ENCODE assay signal across 10 cellular contexts in genomic region chr16:53822936-53823529, GRCh38.
DNase-seq lines count a peak whose midpoint lies in the region; ATAC-seq lines count a peak whose summit lies in the region.
"Had no signal": no experiment of that assay in that cellular context is flagged by ENCODE, and none has a peak within 500 bp of the region (broad histone marks: within the 10 kb centered on the region; RNA-seq: fewer than 3 reads in every experiment).

No MANE protein-coding gene starts in this region.

- peak; percentile 93 for ATAC-seq in activated naive CD8-positive, alpha-beta T cell treated with anti-CD3 and anti-CD28 coated beads, Interleukin-2, amount 10 ng/mL, durations not matched to agents 7 days and 5 days (ENCODE audit: low read depth)
- ATAC-seq in activated naive CD8-positive, alpha-beta T cell treated with anti-CD3 and anti-CD28 coated beads, Interleukin-2, amount 50 U/mL, for 24 hours: no peak
- ATAC-seq in HG02852 (IDR thresholded peaks at IDR 0.05; ENCODE audit: unreplicated experiment) (peak; percentile 69), T-helper 17 cell (peak; percentile 97), HG03354 (IDR thresholded peaks at IDR 0.05; ENCODE audit: poor library complexity, severe bottlenecking, unreplicated experiment) (no peak)
- ATAC-seq in stimulated activated naive B cell treated with anti-CD40 and anti-IgM and Interleukin-4, amounts not matched to agents 10 μg/mL and 1 μg/mL and 100 μg/mL, for 72 hours (replicated peaks): peak; percentile 23 to 41

- no peak for DNase-seq in activated naive CD8-positive, alpha-beta T cell treated with anti-CD3 and anti-CD28 coated beads, Interleukin-2, amount 10 ng/mL, durations not matched to agents 7 days and 5 days
- DNase-seq in activated naive CD8-positive, alpha-beta T cell treated with anti-CD3 and anti-CD28 coated beads, Interleukin-2, amount 50 U/mL, for 24 hours: no peak
- DNase-seq in T-helper 17 cell: no peak
- no peak for DNase-seq in stimulated activated naive B cell treated with anti-CD40 and anti-IgM and Interleukin-4, amounts not matched to agents 10 μg/mL and 1 μg/mL and 100 μg/mL, for 72 hours
- no peak for DNase-seq in NCI-H146 treated with DMSO at 0.1 percent for 48 hours (lab: John Stamatoyannopoulos, UW; ENCODE audit: unreplicated experiment)
- no peak for DNase-seq in head of caudate nucleus
- DNase-seq: left ventricle myocardium inferior, testis had no signal

- no peaks in the 10 kb centered on the region for H3K27me3 Mint-ChIP-seq in activated naive CD8-positive, alpha-beta T cell treated with anti-CD3 and anti-CD28 coated beads, Interleukin-2, amount 10 ng/mL, durations not matched to agents 7 days and 5 days
- no peaks in the 10 kb centered on the region for H3K27me3 Mint-ChIP-seq in activated naive CD8-positive, alpha-beta T cell treated with anti-CD3 and anti-CD28 coated beads, Interleukin-2, amount 50 U/mL, for 24 hours
- no peaks in the 10 kb centered on the region for H3K27me3 Mint-ChIP-seq in T-helper 17 cell
- no peaks in the 10 kb centered on the region for H3K27me3 Mint-ChIP-seq in stimulated activated naive B cell treated with anti-CD40 and anti-IgM and Interleukin-4, amounts not matched to agents 10 μg/mL and 1 μg/mL and 100 μg/mL, for 72 hours

- no peaks in the 10 kb centered on the region for H3K36me3 Mint-ChIP-seq in activated naive CD8-positive, alpha-beta T cell treated with anti-CD3 and anti-CD28 coated beads, Interleukin-2, amount 10 ng/mL, durations not matched to agents 7 days and 5 days
- H3K36me3 Mint-ChIP-seq in activated naive CD8-positive, alpha-beta T cell treated with anti-CD3 and anti-CD28 coated beads, Interleukin-2, amount 50 U/mL, for 24 hours (ENCODE audit: low read depth): peaks cover 18% of the 10 kb centered on the region
- H3K36me3 Mint-ChIP-seq in T-helper 17 cell (ENCODE audit: low read depth): no peaks in the 10 kb centered on the region
- peaks cover 8 to 10% of the 10 kb centered on the region in 2 donors for H3K36me3 Mint-ChIP-seq in stimulated activated naive B cell treated with anti-CD40 and anti-IgM and Interleukin-4, amounts not matched to agents 10 μg/mL and 1 μg/mL and 100 μg/mL, for 72 hours

- no peaks in the 10 kb centered on the region for H3K9me3 Mint-ChIP-seq in activated naive CD8-positive, alpha-beta T cell treated with anti-CD3 and anti-CD28 coated beads, Interleukin-2, amount 10 ng/mL, durations not matched to agents 7 days and 5 days
- H3K9me3 Mint-ChIP-seq in activated naive CD8-positive, alpha-beta T cell treated with anti-CD3 and anti-CD28 coated beads, Interleukin-2, amount 50 U/mL, for 24 hours: no peaks in the 10 kb centered on the region
- no peaks in the 10 kb centered on the region for H3K9me3 Mint-ChIP-seq in stimulated activated naive B cell treated with anti-CD40 and anti-IgM and Interleukin-4, amounts not matched to agents 10 μg/mL and 1 μg/mL and 100 μg/mL, for 72 hours

- H3K27ac Mint-ChIP-seq in activated naive CD8-positive, alpha-beta T cell treated with anti-CD3 and anti-CD28 coated beads, Interleukin-2, amount 10 ng/mL, durations not matched to agents 7 days and 5 days: no peak overlapping the region
- no peak overlapping the region for H3K27ac Mint-ChIP-seq in activated naive CD8-positive, alpha-beta T cell treated with anti-CD3 and anti-CD28 coated beads, Interleukin-2, amount 50 U/mL, for 24 hours
- no peak overlapping the region for H3K27ac Mint-ChIP-seq in T-helper 17 cell
- H3K27ac Mint-ChIP-seq in stimulated activated naive B cell treated with anti-CD40 and anti-IgM and Interleukin-4, amounts not matched to agents 10 μg/mL and 1 μg/mL and 100 μg/mL, for 72 hours: no peak overlapping the region

- POLR2A ChIA-PET in activated naive CD8-positive, alpha-beta T cell treated with anti-CD3 and anti-CD28 coated beads, Interleukin-2, amount 10 ng/mL, durations not matched to agents 7 days and 5 days (lab: Charles Lee): interaction anchor here (0.6 kb wide), 1 partner anchor 11 kb away, joined by 3 read pairs; no protein-coding TSS in a partner anchor

- H3K9me3 ChIP-seq in T-helper 17 cell (ENCODE audit: control insufficient read depth, low read length, poor library complexity, severe bottlenecking): no peaks in the 10 kb centered on the region
- H3K9me3 ChIP-seq: left ventricle myocardium inferior, testis had no signal

- no peak overlapping the region for H3K4me3 Mint-ChIP-seq in activated naive CD8-positive, alpha-beta T cell treated with anti-CD3 and anti-CD28 coated beads, Interleukin-2, amount 10 ng/mL, durations not matched to agents 7 days and 5 days
- H3K4me3 Mint-ChIP-seq in activated naive CD8-positive, alpha-beta T cell treated with anti-CD3 and anti-CD28 coated beads, Interleukin-2, amount 50 U/mL, for 24 hours: no peak overlapping the region
- no peak overlapping the region for H3K4me3 Mint-ChIP-seq in T-helper 17 cell
- H3K4me3 Mint-ChIP-seq in stimulated activated naive B cell treated with anti-CD40 and anti-IgM and Interleukin-4, amounts not matched to agents 10 μg/mL and 1 μg/mL and 100 μg/mL, for 72 hours: no peak overlapping the region

- intact Hi-C loops in head of caudate nucleus (cut with DNase I): no loop called here

- H3K4me1 Mint-ChIP-seq in activated naive CD8-positive, alpha-beta T cell treated with anti-CD3 and anti-CD28 coated beads, Interleukin-2, amount 10 ng/mL, durations not matched to agents 7 days and 5 days: peaks cover 4% of the 10 kb centered on the region
- H3K4me1 Mint-ChIP-seq in activated naive CD8-positive, alpha-beta T cell treated with anti-CD3 and anti-CD28 coated beads, Interleukin-2, amount 50 U/mL, for 24 hours: peaks cover 13% of the 10 kb centered on the region
- peaks cover 18% of the 10 kb centered on the region for H3K4me1 Mint-ChIP-seq in T-helper 17 cell
- H3K4me1 Mint-ChIP-seq in stimulated activated naive B cell treated with anti-CD40 and anti-IgM and Interleukin-4, amounts not matched to agents 10 μg/mL and 1 μg/mL and 100 μg/mL, for 72 hours: peaks cover 0 to 5% of the 10 kb centered on the region in 2 donors

Comparison
In these comparisons a context has a peak if more than half of its experiments do, and no peak if none do; other contexts are left out.
1. ATAC-seq: peak in activated naive CD8-positive, alpha-beta T cell treated with anti-CD3 and anti-CD28 coated beads, Interleukin-2, amount 10 ng/mL, durations not matched to agents 7 days and 5 days (single experiment), HG02852 (single experiment), T-helper 17 cell (single experiment) and stimulated activated naive B cell treated with anti-CD40 and anti-IgM and Interleukin-4, amounts not matched to agents 10 μg/mL and 1 μg/mL and 100 μg/mL, for 72 hours (2 of 2); none in activated naive CD8-positive, alpha-beta T cell treated with anti-CD3 and anti-CD28 coated beads, Interleukin-2, amount 50 U/mL, for 24 hours (single experiment) and HG03354 (single experiment).